In genomic region chr4:4311193-4311592, GRCh38 we compare ENCODE assay signal across 16 cellular contexts. TPM values are rescaled to one million over a fixed set of nuclear protein-coding genes. Genes with fewer than 3 reads are reported as not detected.
A peak's percentile ranks its signal among the peaks of the same experiment; 100 is the strongest.
DNase-seq lines count a peak whose midpoint lies in the region; ATAC-seq, FAIRE-seq and TF ChIP-seq lines count a peak whose summit lies in the region.
"Had no signal": no experiment of that assay in that cellular context is flagged by ENCODE, and none has a peak within 500 bp of the region (broad histone marks: within the 10 kb centered on the region; RNA-seq: fewer than 3 reads in every experiment).

No MANE protein-coding gene starts in this region.

- peak; percentile 60 for TF ChIP-seq CTCF in OCI-LY3 (IDR thresholded peaks at IDR 0.05; ENCODE audit: low read depth, low read length)

- H2AFZ ChIP-seq in OCI-LY3 (ENCODE audit: low read depth, low read length) = no peak overlapping the region

- H3K27me3 Mint-ChIP-seq in stimulated activated naive CD8-positive, alpha-beta T cell treated with anti-CD3 and anti-CD28 coated beads, Interleukin-15, amount 100 ng/mL, for 72 hours = no peaks in the 10 kb centered on the region
- no peaks in the 10 kb centered on the region for H3K27me3 Mint-ChIP-seq in stimulated activated memory B cell treated with anti-CD40 and anti-IgM and Interleukin-4, amounts not matched to agents 10 μg/mL and 1 μg/mL and 100 μg/mL, for 72 hours
- H3K27me3 Mint-ChIP-seq: B cell; CD4-positive, alpha-beta T cell had no signal

- H3K4me2 ChIP-seq in OCI-LY3 (ENCODE audit: low read length) = peak overlapping the region; percentile 71

- TF ChIP-seq POLR2A in GM12892 (IDR thresholded peaks at IDR 0.05; ENCODE audit: low read depth, low read length) = no peak

- H3K9me3 ChIP-seq in OCI-LY3 (ENCODE audit: insufficient read depth, low read length) (no peaks in the 10 kb centered on the region), SJCRH30 (replicated peaks) (no peaks in the 10 kb centered on the region)

- H3K9me3 Mint-ChIP-seq in stimulated activated naive CD8-positive, alpha-beta T cell treated with anti-CD3 and anti-CD28 coated beads, Interleukin-15, amount 100 ng/mL, for 72 hours = no peaks in the 10 kb centered on the region
- no peaks in the 10 kb centered on the region for H3K9me3 Mint-ChIP-seq in stimulated activated memory B cell treated with anti-CD40 and anti-IgM and Interleukin-4, amounts not matched to agents 10 μg/mL and 1 μg/mL and 100 μg/mL, for 72 hours
- H3K9me3 Mint-ChIP-seq: CD4-positive, alpha-beta T cell; H9 had no signal

- H3K4me1 ChIP-seq in OCI-LY3 (ENCODE audit: low read length) = peaks cover 61% of the 10 kb centered on the region
- H3K4me1 ChIP-seq in SJCRH30 = no peaks in the 10 kb centered on the region

- H3K27me3 ChIP-seq in OCI-LY3 (ENCODE audit: low read depth, low read length) (no peaks in the 10 kb centered on the region), SJCRH30 (no peaks in the 10 kb centered on the region)

- no peaks in the 10 kb centered on the region for H4K20me1 ChIP-seq in OCI-LY3 (ENCODE audit: insufficient read depth, low read length)

- H3K4me1 Mint-ChIP-seq in stimulated activated naive CD8-positive, alpha-beta T cell treated with anti-CD3 and anti-CD28 coated beads, Interleukin-15, amount 100 ng/mL, for 72 hours = peaks cover 4% of the 10 kb centered on the region
- no peaks in the 10 kb centered on the region for H3K4me1 Mint-ChIP-seq in stimulated activated memory B cell treated with anti-CD40 and anti-IgM and Interleukin-4, amounts not matched to agents 10 μg/mL and 1 μg/mL and 100 μg/mL, for 72 hours
- H3K4me1 Mint-ChIP-seq: B cell had no signal

- peak; percentile 63 for FAIRE-seq in G401.6 (lab: Jason Lieb, UNC)
- FAIRE-seq in GM12892 (lab: Jason Lieb, UNC) = peak; percentile 9
- FAIRE-seq: HepG2 had no signal

- H3K36me3 ChIP-seq in OCI-LY3 (replicated peaks; ENCODE audit: low read depth, low read length) = peaks cover 14% of the 10 kb centered on the region
- H3K36me3 ChIP-seq in SJCRH30 = peaks cover 5% of the 10 kb centered on the region

- peak overlapping the region; percentile 49 for H3K4me3 ChIP-seq in OCI-LY3 (ENCODE audit: low read length)
- H3K4me3 ChIP-seq in SJCRH30 = no peak overlapping the region

- peak overlapping the region; percentile 92 for H3K9ac ChIP-seq in OCI-LY3 (ENCODE audit: low read length)

- peaks cover 44% of the 10 kb centered on the region for H3K36me3 Mint-ChIP-seq in stimulated activated memory B cell treated with anti-CD40 and anti-IgM and Interleukin-4, amounts not matched to agents 10 μg/mL and 1 μg/mL and 100 μg/mL, for 72 hours

- peak; percentile 65 for ATAC-seq in GM21619 (IDR thresholded peaks at IDR 0.05; ENCODE audit: unreplicated experiment)
- no peak for ATAC-seq in stimulated activated naive CD8-positive, alpha-beta T cell treated with anti-CD3 and anti-CD28 coated beads, Interleukin-15, amount 100 ng/mL, for 72 hours
- no peak for ATAC-seq in stimulated activated memory B cell treated with anti-CD40 and anti-IgM and Interleukin-4, amounts not matched to agents 10 μg/mL and 1 μg/mL and 100 μg/mL, for 72 hours
- ATAC-seq: HepG2 had no signal

- H3K27ac ChIP-seq in OCI-LY3 (ENCODE audit: low read length) (peak overlapping the region; percentile 98), SJCRH30 (no peak overlapping the region)

- H3K27ac Mint-ChIP-seq in stimulated activated naive CD8-positive, alpha-beta T cell treated with anti-CD3 and anti-CD28 coated beads, Interleukin-15, amount 100 ng/mL, for 72 hours = no peak overlapping the region
- H3K27ac Mint-ChIP-seq in stimulated activated memory B cell treated with anti-CD40 and anti-IgM and Interleukin-4, amounts not matched to agents 10 μg/mL and 1 μg/mL and 100 μg/mL, for 72 hours = no peak overlapping the region
- H3K27ac Mint-ChIP-seq: B cell; CD4-positive, alpha-beta T cell; H9 had no signal

- DNase-seq in GM12892 (ENCODE audit: insufficient read length) (no peak), Kasumi-1 (lab: John Stamatoyannopoulos, UW) (no peak), SJCRH30 (no peak)
- DNase-seq in stimulated activated naive CD8-positive, alpha-beta T cell treated with anti-CD3 and anti-CD28 coated beads, Interleukin-15, amount 100 ng/mL, for 72 hours = no peak
- DNase-seq: 8988T; C1 segment of cervical spinal cord; CD4-positive, alpha-beta T cell; DMS79; GOT3; H9 had no signal

- peaks cover 12% of the 10 kb centered on the region; the same call in 1 of the 2 replicates for H3K79me2 ChIP-seq in OCI-LY3 (ENCODE audit: low read length)

- H3K4me3 Mint-ChIP-seq in stimulated activated naive CD8-positive, alpha-beta T cell treated with anti-CD3 and anti-CD28 coated beads, Interleukin-15, amount 100 ng/mL, for 72 hours = no peak overlapping the region
- H3K4me3 Mint-ChIP-seq in stimulated activated memory B cell treated with anti-CD40 and anti-IgM and Interleukin-4, amounts not matched to agents 10 μg/mL and 1 μg/mL and 100 μg/mL, for 72 hours = no peak overlapping the region
- H3K4me3 Mint-ChIP-seq: B cell; CD4-positive, alpha-beta T cell; H9 had no signal

RNA-seq across cellular contexts. Expression of gene ZBTB49, which starts 21.1 kb away (rescaled TPM):
- polyA plus RNA-seq in GM12892 (2012; ENCODE audit: missing spikeins) = 2.2 TPM
- total RNA-seq in SJCRH30 (2014; rRNA removed; shearing (Covaris generic)) = 5.8 and 5.9 TPM in 2 replicates

RNA-seq across cellular contexts. Expression of gene LYAR, which starts 21.2 kb away (rescaled TPM):
- polyA plus RNA-seq in GM12892 (2012; ENCODE audit: missing spikeins) = 45.0 TPM
- 58.7 and 60.2 TPM in 2 replicates for total RNA-seq in SJCRH30 (2014; rRNA removed; shearing (Covaris generic))
